Comparison of ENCODE assay signal across 21 cellular contexts in genomic region chr12:46005823-46006222, GRCh38. TPM values are rescaled to one million over a fixed set of nuclear protein-coding genes. Genes with fewer than 3 reads are reported as not detected.
DNase-seq lines count a peak whose midpoint lies in the region; ATAC-seq, FAIRE-seq and TF ChIP-seq lines count a peak whose summit lies in the region.
"Had no signal": no experiment of that assay in that cellular context is flagged by ENCODE, and none has a peak within 500 bp of the region (broad histone marks: within the 10 kb centered on the region; RNA-seq: fewer than 3 reads in every experiment).

No MANE protein-coding gene starts in this region.

- no peak overlapping the region for H4K91ac ChIP-seq in H1 (replicated peaks; ENCODE audit: insufficient read length, low read length)

- H3K79me2 ChIP-seq in H1 (ENCODE audit: control insufficient read depth in 1 of 2, insufficient read depth in 2 of 2, low read length in 2 of 2) (no peaks in the 10 kb centered on the region), parathyroid adenoma (no peaks in the 10 kb centered on the region)

- no peak overlapping the region for H4K8ac ChIP-seq in H1 (ENCODE audit: extremely low read depth, insufficient read depth, low read length)

- H3K9ac ChIP-seq in H1 (replicated peaks in 1 of 4; ENCODE audit: extremely low read depth in 1 of 4, low read depth in 3 of 4, low read length in 3 of 4) (no peak overlapping the region), parathyroid adenoma (no peak overlapping the region)

- CTCF ChIA-PET in activated CD4-positive, alpha-beta T cell treated with anti-CD3 and anti-CD28 coated beads, Interleukin-2, amount 10 ng/mL, durations not matched to agents 7 days and 5 days (lab: Charles Lee) = interaction anchor here (0.6 to 1.9 kb wide), 2 partner anchors 11 to 238 kb away, joined by 3 to 4 read pairs; no protein-coding TSS in a partner anchor
- CTCF ChIA-PET in H1 (lab: Charles Lee; ENCODE audit: partially characterized antibody) = interaction anchor here (0.9 to 1.8 kb wide), 5 partner anchors 7 to 119 kb away, joined by 3 to 6 read pairs (median 3); no protein-coding TSS in a partner anchor

- H2AK5ac ChIP-seq in H1 (ENCODE audit: low read depth, low read length) = no peak overlapping the region

- no peak overlapping the region for H3K23ac ChIP-seq in H1 (ENCODE audit: insufficient read length)

- H3K27ac Mint-ChIP-seq in activated CD4-positive, alpha-beta T cell treated with anti-CD3 and anti-CD28 coated beads, Interleukin-2, amount 10 ng/mL, durations not matched to agents 24 days and 14 days = no peak overlapping the region
- H3K27ac Mint-ChIP-seq in activated CD4-positive, alpha-beta T cell treated with anti-CD3 and anti-CD28 coated beads, Interleukin-2, amount 10 ng/mL, durations not matched to agents 7 days and 5 days = no peak overlapping the region
- H3K27ac Mint-ChIP-seq: CD8-positive, alpha-beta T cell; HFFc6 had no signal

- peak overlapping the region; percentile 66 for H2BK120ac ChIP-seq in H1 (replicated peaks; ENCODE audit: low read depth, low read length)

- H2AFZ ChIP-seq in H1 (ENCODE audit: low read length) (0 out of 2 replicates have a peak overlapping the region, but pooled peaks have one; percentile 21), parathyroid adenoma (peak overlapping the region; percentile 25)

- peaks cover 0 to 7% of the 10 kb centered on the region in 2 experiments; a peak in 1 of 4 replicates for H3K9me3 ChIP-seq in H1 (ENCODE audit: insufficient read depth in 2 of 2, low read depth in 1 of 2, low read length in 1 of 2)
- H3K9me3 ChIP-seq in parathyroid adenoma (ENCODE audit: control insufficient read depth, low read length) = no peaks in the 10 kb centered on the region
- H3K9me3 ChIP-seq: SJSA1 had no signal

- H4K5ac ChIP-seq in H1 (ENCODE audit: insufficient read length, low read depth, low read length) = no peak overlapping the region

- no peak for ATAC-seq in left colon
- ATAC-seq: CD8-positive, alpha-beta T cell; GM12878; HepG2 had no signal

- no peaks in the 10 kb centered on the region for H4K20me1 ChIP-seq in H1 (replicated peaks in 1 of 2; ENCODE audit: control insufficient read depth in 1 of 2, insufficient read depth in 2 of 2, low read length in 2 of 2)

- H3K4me2 ChIP-seq in H1 (ENCODE audit: insufficient read depth in 1 of 2, low read depth in 2 of 2, low read length in 2 of 2) (peak overlapping the region; percentile 37 to 38; a peak in 2 of 4 replicates), parathyroid adenoma (ENCODE audit: low read length) (no peak overlapping the region)

- POLR2A ChIA-PET in activated CD4-positive, alpha-beta T cell treated with anti-CD3 and anti-CD28 coated beads, Interleukin-2, amount 10 ng/mL, durations not matched to agents 7 days and 5 days (lab: Charles Lee) = no interaction called here
- POLR2A ChIA-PET in H1 (lab: Charles Lee; ENCODE audit: partially characterized antibody) = interaction anchor here (2.0 kb wide), 1 partner anchor 15 kb away, joined by 7 read pairs; the partner anchor contains the start of gene SCAF11

- H3K79me1 ChIP-seq in H1 (ENCODE audit: low read depth, low read length) = no peaks in the 10 kb centered on the region

- intact Hi-C loops in activated CD4-positive, alpha-beta T cell treated with anti-CD3 and anti-CD28 coated beads, Interleukin-2, amount 10 ng/mL, durations not matched to agents 24 days and 14 days (cut with micrococcal nuclease) = loop anchor here (10.0 kb wide), 1 partner anchor 461 kb away; no protein-coding TSS in a partner anchor
- intact Hi-C loops in left colon (cut with DNase I, micrococcal nuclease) = no loop called here

- H3K36me3 ChIP-seq in H1 (ENCODE audit: control insufficient read depth in 2 of 4, insufficient read depth in 4 of 4, low read length in 3 of 4) (no peaks in the 10 kb centered on the region), parathyroid adenoma (ENCODE audit: control insufficient read depth, insufficient read depth, low read length) (no peaks in the 10 kb centered on the region)
- H3K36me3 ChIP-seq: SJSA1 had no signal

- H3K18ac ChIP-seq in H1 (ENCODE audit: extremely low read depth, low read length) = no peak overlapping the region

- no peak overlapping the region for H2BK20ac ChIP-seq in H1 (ENCODE audit: low read length)

- H2BK5ac ChIP-seq in H1 (ENCODE audit: low read depth, low read length) = no peak overlapping the region

- TF ChIP-seq POLR2A in H1 (IDR thresholded peaks at IDR 0.05; ENCODE audit: control extremely low read depth in 1 of 2, low read depth in 2 of 2, low read length in 2 of 2) = no peak

- peak overlapping the region in 1 of 4 experiments; percentile 3; a peak in 1 of 8 replicates for H3K4me3 ChIP-seq in H1 (ENCODE audit: extremely low read depth in 1 of 4, insufficient read depth in 2 of 4, low read depth in 3 of 4, low read length in 4 of 4)
- no peak overlapping the region for H3K4me3 ChIP-seq in parathyroid adenoma (ENCODE audit: low read depth, low read length)
- H3K4me3 ChIP-seq: GM12878, SJSA1 had no signal

- TF ChIP-seq RAD21 in H1 (IDR thresholded peaks at IDR 0.05 in 1 of 2, conservative IDR thresholded peaks at IDR 0.05 in 1 of 2; ENCODE audit: low read depth in 2 of 2, low read length in 2 of 2) = no peak

- no peak overlapping the region for H3K14ac ChIP-seq in H1 (ENCODE audit: insufficient read length)

- H3K4me3 Mint-ChIP-seq in activated CD4-positive, alpha-beta T cell treated with anti-CD3 and anti-CD28 coated beads, Interleukin-2, amount 10 ng/mL, durations not matched to agents 24 days and 14 days = no peak overlapping the region
- H3K4me3 Mint-ChIP-seq in activated CD4-positive, alpha-beta T cell treated with anti-CD3 and anti-CD28 coated beads, Interleukin-2, amount 10 ng/mL, durations not matched to agents 7 days and 5 days = no peak overlapping the region
- H3K4me3 Mint-ChIP-seq: CD8-positive, alpha-beta T cell; HFFc6 had no signal

- TF ChIP-seq CTCF in H1 (IDR thresholded peaks at IDR 0.05; ENCODE audit: control extremely low read depth in 1 of 3, insufficient read depth in 1 of 3, low read depth in 1 of 3, low read length in 3 of 3) (no peak), parathyroid adenoma (IDR thresholded peaks at IDR 0.05) (no peak)

- H3K9me3 Mint-ChIP-seq in activated CD4-positive, alpha-beta T cell treated with anti-CD3 and anti-CD28 coated beads, Interleukin-2, amount 10 ng/mL, durations not matched to agents 24 days and 14 days = no peaks in the 10 kb centered on the region
- no peaks in the 10 kb centered on the region for H3K9me3 Mint-ChIP-seq in activated CD4-positive, alpha-beta T cell treated with anti-CD3 and anti-CD28 coated beads, Interleukin-2, amount 10 ng/mL, durations not matched to agents 7 days and 5 days
- H3K9me3 Mint-ChIP-seq: CD8-positive, alpha-beta T cell; HFFc6 had no signal

- H2BK12ac ChIP-seq in H1 (ENCODE audit: low read depth, low read length) = no peak overlapping the region

- H3K27me3 Mint-ChIP-seq in activated CD4-positive, alpha-beta T cell treated with anti-CD3 and anti-CD28 coated beads, Interleukin-2, amount 10 ng/mL, durations not matched to agents 24 days and 14 days = peaks cover 7% of the 10 kb centered on the region
- peaks cover 5% of the 10 kb centered on the region for H3K27me3 Mint-ChIP-seq in activated CD4-positive, alpha-beta T cell treated with anti-CD3 and anti-CD28 coated beads, Interleukin-2, amount 10 ng/mL, durations not matched to agents 7 days and 5 days

- H3K4me1 ChIP-seq in H1 (replicated peaks in 1 of 4; ENCODE audit: control insufficient read depth in 3 of 4, insufficient read depth in 4 of 4, low read length in 3 of 4) (peaks cover 0 to 6% (median 1%) of the 10 kb centered on the region in 4 experiments; a peak in 3 of 7 replicates), parathyroid adenoma (no peaks in the 10 kb centered on the region)
- H3K4me1 ChIP-seq: SJSA1 had no signal

- FAIRE-seq in H1 (lab: Jason Lieb, UNC) = no peak
- FAIRE-seq: GM12878, HepG2, RCC 7860 had no signal

- no peak overlapping the region for H3K56ac ChIP-seq in H1 (replicated peaks; ENCODE audit: insufficient read length, low read depth, low read length)

- WGBS in H1 (ENCODE audit: extremely low coverage in 1 of 2, insufficient coverage in 1 of 2, insufficient read length in 1 of 2, insufficient replicate concordance in 2 of 2, low coverage in 1 of 2, low lambda C conversion rate in 2 of 2, missing lambda C conversion rate in 1 of 2), 2 experiments = 70% methylated on average over 3 of the region's 3 CpGs; no CpG with 5 or more reads in 1 of the 2 experiments

- no peak overlapping the region for H3K4ac ChIP-seq in H1 (replicated peaks; ENCODE audit: insufficient read length, low read depth, low read length)

- H3K4me1 Mint-ChIP-seq in activated CD4-positive, alpha-beta T cell treated with anti-CD3 and anti-CD28 coated beads, Interleukin-2, amount 10 ng/mL, durations not matched to agents 24 days and 14 days = no peaks in the 10 kb centered on the region
- H3K4me1 Mint-ChIP-seq in activated CD4-positive, alpha-beta T cell treated with anti-CD3 and anti-CD28 coated beads, Interleukin-2, amount 10 ng/mL, durations not matched to agents 7 days and 5 days = no peaks in the 10 kb centered on the region

- H3K27me3 ChIP-seq in H1 (replicated peaks in 1 of 4; ENCODE audit: control insufficient read depth in 3 of 4, extremely low read depth in 1 of 4, insufficient read depth in 3 of 4, low read length in 3 of 4) = no peaks in the 10 kb centered on the region
- no peaks in the 10 kb centered on the region for H3K27me3 ChIP-seq in parathyroid adenoma (ENCODE audit: control insufficient read depth, insufficient read depth, low read length)

- no peaks in the 10 kb centered on the region for H3K23me2 ChIP-seq in H1 (ENCODE audit: low read depth, low read length)

- peak; percentile 39 for DNase-seq in activated CD4-positive, alpha-beta T cell treated with anti-CD3 and anti-CD28 coated beads, Interleukin-2, amount 10 ng/mL, durations not matched to agents 24 days and 14 days
- DNase-seq in activated CD4-positive, alpha-beta T cell treated with anti-CD3 and anti-CD28 coated beads, Interleukin-2, amount 10 ng/mL, durations not matched to agents 7 days and 5 days = no peak
- peak; percentile 26 for DNase-seq in NCI-H69 (lab: John Stamatoyannopoulos, UW)
- DNase-seq in H1 (ENCODE audit: low read depth in 1 of 2, low spot score in 2 of 2) = no peak
- DNase-seq in left colon = no peak
- no peak for DNase-seq in HT-29 (ENCODE audit: low spot score)
- DNase-seq in stimulated activated CD4-positive, alpha-beta T cell treated with anti-CD3 and anti-CD28 coated beads, Interleukin-4, amount 100 ng/mL, for 4 hours = no peak
- DNase-seq: C1 segment of cervical spinal cord; CD8-positive, alpha-beta T cell; DND-41; HFFc6; KG1; NCI-H1105 treated with DMSO at 0.1 percent for 48 hours; NCI-H2081; NCI-H446 treated with DMSO at 0.1 percent for 48 hours; NCI-H526 treated with DMSO at 0.1 percent for 48 hours had no signal

- no peaks in the 10 kb centered on the region for H3K36me3 Mint-ChIP-seq in activated CD4-positive, alpha-beta T cell treated with anti-CD3 and anti-CD28 coated beads, Interleukin-2, amount 10 ng/mL, durations not matched to agents 24 days and 14 days (ENCODE audit: low read depth)
- H3K36me3 Mint-ChIP-seq in activated CD4-positive, alpha-beta T cell treated with anti-CD3 and anti-CD28 coated beads, Interleukin-2, amount 10 ng/mL, durations not matched to agents 7 days and 5 days (ENCODE audit: low read depth) = no peaks in the 10 kb centered on the region
- H3K36me3 Mint-ChIP-seq: CD8-positive, alpha-beta T cell had no signal

- TF ChIP-seq EP300 in H1 (IDR thresholded peaks at IDR 0.05; ENCODE audit: borderline replicate concordance in 1 of 2, low read depth in 2 of 2, low read length in 2 of 2) = no peak

- H3K27ac ChIP-seq in H1 (ENCODE audit: low read depth, low read length) (no peak overlapping the region), parathyroid adenoma (no peak overlapping the region)
- H3K27ac ChIP-seq: SJSA1 had no signal

- H2BK15ac ChIP-seq in H1 (ENCODE audit: low read length) = 0 out of 2 replicates have a peak overlapping the region, but pooled peaks have one; percentile 12

RNA-seq across cellular contexts. Expression of gene SCAF11, which starts 15.4 kb away (rescaled TPM):
- 126 and 140 TPM in 2 replicates for total RNA-seq in activated CD4-positive, alpha-beta T cell treated with anti-CD3 and anti-CD28 coated beads, Interleukin-2, amount 10 ng/mL, durations not matched to agents 24 days and 14 days
- 100 to 1,000 TPM; 134 to 140 TPM for total RNA-seq in activated CD4-positive, alpha-beta T cell treated with anti-CD3 and anti-CD28 coated beads, Interleukin-2, amount 10 ng/mL, durations not matched to agents 7 days and 5 days
- 77.6 and 77.8 TPM in 2 replicates for total RNA-seq in H1 (2021; fragmentation: NEBNext Ultra II Directional; extraction: Animal tissue kit (Norgen Biotek cat#: 25700))
- 7.1 and 15.1 TPM in 2 replicates for polyA plus RNA-seq in H1 (2011; rRNA removed)
- polyA plus RNA-seq in H1 (2011; cell fraction: cytosol; rRNA removed) = 23.4 TPM
- polyA plus RNA-seq in H1 (2011; cell fraction: nucleus; rRNA removed) = 12.2 TPM
- polyA plus RNA-seq in H1 (2012, experiment 1 of 2) = 31.1 to 54.5 TPM (median 43.8 TPM) in 4 replicates
- 3.6 TPM for polyA plus RNA-seq in H1 (2012, experiment 2 of 2)
- 52.1 TPM for polyA plus RNA-seq in H1 (2013, experiment 1 of 2)
- 47.8 TPM for polyA plus RNA-seq in H1 (2013, experiment 2 of 2)
- 70.8 and 99.3 TPM in 2 replicates for polyA minus RNA-seq in H1 (2011; rRNA and poly(A)+ RNA removed)
- 38.0 TPM for polyA minus RNA-seq in H1 (2011; cell fraction: cytosol; rRNA and poly(A)+ RNA removed)
- 90.7 TPM for polyA minus RNA-seq in H1 (2011; cell fraction: nucleus; rRNA and poly(A)+ RNA removed)
- total RNA-seq in left colon = 100 to 1,000 TPM in 1 of 2 donors, 10 to 100 TPM in 1; 97.9 to 103 TPM
- total RNA-seq in HT-29 (2014; rRNA removed; shearing (Covaris generic)) = 35.3 and 44.0 TPM in 2 replicates

Comparison
In these comparisons a context has a peak if more than half of its experiments do, and no peak if none do; other contexts are left out.
1. DNase-seq: peak in activated CD4-positive, alpha-beta T cell treated with anti-CD3 and anti-CD28 coated beads, Interleukin-2, amount 10 ng/mL, durations not matched to agents 24 days and 14 days (single experiment) and NCI-H69 (single experiment); none in activated CD4-positive, alpha-beta T cell treated with anti-CD3 and anti-CD28 coated beads, Interleukin-2, amount 10 ng/mL, durations not matched to agents 7 days and 5 days (single experiment), H1 (0 of 2), left colon (0 of 2), HT-29 (single experiment) and stimulated activated CD4-positive, alpha-beta T cell treated with anti-CD3 and anti-CD28 coated beads, Interleukin-4, amount 100 ng/mL, for 4 hours (0 of 2).